Comparison of ENCODE assay signal across 8 cellular contexts in genomic region chr11:119121008-119121810, GRCh38.
A peak's percentile ranks its signal among the peaks of the same experiment; 100 is the strongest.
DNase-seq lines count a peak whose midpoint lies in the region; ATAC-seq lines count a peak whose summit lies in the region.

Gene HINFP (plus strand): TSS chr11:119121580. CDS start chr11:119126945, 5,365 bp downstream.

- peak; percentile 93 to 100 (median 99) for DNase-seq in C1 segment of cervical spinal cord (lab: John Stamatoyannopoulos, UW)
- peak; percentile 90 for DNase-seq in NCI-H748 treated with DMSO at 0.1 percent for 48 hours (lab: John Stamatoyannopoulos, UW)
- peak; percentile 99 to 100 for DNase-seq in activated CD4-positive, alpha-beta T cell treated with anti-CD3 and anti-CD28 coated beads, Interleukin-2, amount 50 U/mL, for 24 hours (ENCODE audit: low read depth in 1 of 2, low spot score in 1 of 2)
- peak; percentile 99 for DNase-seq in dedifferentiated amniotic fluid mesenchymal stem cell (ENCODE audit: extremely low spot score)
- peak; percentile 100 for DNase-seq in left kidney (ENCODE audit: low read depth, low spot score)
- peak; percentile 100 for DNase-seq in stimulated activated CD4-positive, alpha-beta T cell treated with anti-CD3 and anti-CD28 coated beads, Interleukin-2, amount 100 ng/mL, for 24 hours

- ATAC-seq in GM19372 (IDR thresholded peaks at IDR 0.05; ENCODE audit: low read depth, unreplicated experiment) (peak; percentile 97), HG03558 (IDR thresholded peaks at IDR 0.05; ENCODE audit: extremely low read depth, unreplicated experiment) (peak; percentile 89)

Comparison
In these comparisons a context has a peak if more than half of its experiments do, and no peak if none do; other contexts are left out.
1. Peak in every context shown above with its lines: DNase-seq and ATAC-seq.